In genomic region chr2:209387389-209387788, GRCh38 we compare ENCODE assay signal across 18 cellular contexts.
"Had no signal": no experiment of that assay in that cellular context is flagged by ENCODE, and none has a peak within 500 bp of the region (broad histone marks: within the 10 kb centered on the region; RNA-seq: fewer than 3 reads in every experiment).

No MANE protein-coding gene starts in this region.

- H3K36me3 ChIP-seq: ovary, right lobe of liver, thoracic aorta, tibial nerve, upper lobe of left lung had no signal

- H3K27me3 Mint-ChIP-seq: effector memory CD8-positive, alpha-beta T cell; naive thymus-derived CD4-positive, alpha-beta T cell had no signal

- DNase-seq: effector memory CD8-positive, alpha-beta T cell; hypothalamus; mammary epithelial cell; mesendoderm; midbrain; naive thymus-derived CD4-positive, alpha-beta T cell; occipital lobe; ovary; right lobe of liver; stimulated activated naive B cell treated with anti-CD40 and anti-IgM and Interleukin-4, amounts not matched to agents 10 μg/mL and 1 μg/mL and 100 μg/mL, for 72 hours had no signal

- H3K4me1 ChIP-seq: psoas muscle, right lobe of liver, upper lobe of left lung had no signal

- H3K9me3 Mint-ChIP-seq: effector memory CD8-positive, alpha-beta T cell; nephron had no signal

- H3K36me3 Mint-ChIP-seq: naive thymus-derived CD4-positive, alpha-beta T cell had no signal

- ATAC-seq: effector memory CD8-positive, alpha-beta T cell; left lobe of liver; naive thymus-derived CD4-positive, alpha-beta T cell; psoas muscle; right lobe of liver; stimulated activated naive B cell treated with anti-CD40 and anti-IgM and Interleukin-4, amounts not matched to agents 10 μg/mL and 1 μg/mL and 100 μg/mL, for 72 hours had no signal

- H3K27me3 ChIP-seq: ovary, right lobe of liver, tibial nerve, upper lobe of left lung had no signal

- H3K27ac Mint-ChIP-seq: effector memory CD8-positive, alpha-beta T cell; naive thymus-derived CD4-positive, alpha-beta T cell; nephron; stimulated activated naive B cell treated with anti-CD40 and anti-IgM and Interleukin-4, amounts not matched to agents 10 μg/mL and 1 μg/mL and 100 μg/mL, for 72 hours had no signal

- H3K4me3 Mint-ChIP-seq: effector memory CD8-positive, alpha-beta T cell; naive thymus-derived CD4-positive, alpha-beta T cell; nephron; stimulated activated naive B cell treated with anti-CD40 and anti-IgM and Interleukin-4, amounts not matched to agents 10 μg/mL and 1 μg/mL and 100 μg/mL, for 72 hours had no signal

- H3K4me2 ChIP-seq: smooth muscle cell had no signal

- H3K4me3 ChIP-seq: coronary artery, ovary, psoas muscle, right lobe of liver, smooth muscle cell, thoracic aorta, tibial nerve, upper lobe of left lung had no signal

- H3K4me1 Mint-ChIP-seq: nephron; stimulated activated naive B cell treated with anti-CD40 and anti-IgM and Interleukin-4, amounts not matched to agents 10 μg/mL and 1 μg/mL and 100 μg/mL, for 72 hours had no signal

- H3K27ac ChIP-seq: coronary artery, ovary, psoas muscle, right lobe of liver, thoracic aorta, tibial nerve, upper lobe of left lung had no signal

- H3K9me3 ChIP-seq: ovary, psoas muscle, right lobe of liver, thoracic aorta, tibial nerve, upper lobe of left lung had no signal
